1 cellular context compared by ENCODE assay signal in genomic region chr19:40493778-40494177, GRCh38.
A peak's percentile ranks its signal among the peaks of the same experiment; 100 is the strongest.
TF ChIP-seq lines count a peak whose summit lies in the region.

No MANE protein-coding gene starts in this region.

TF ChIP-seq in HepG2, 621 proteins besides CTCF, POLR2A, EP300 and RAD21:
- no peak for TF ChIP-seq ADNP (CRISPR knock-in tag; IDR thresholded peaks at IDR 0.05)
- TF ChIP-seq ZNF264 (CRISPR knock-in tag; IDR thresholded peaks at IDR 0.05) = no peak
- peak; percentile 57; the same call in 1 of the 2 replicates for TF ChIP-seq HNF4A (CRISPR knock-in tag; IDR thresholded peaks at IDR 0.05)
- TF ChIP-seq ZNF260 (CRISPR knock-in tag; IDR thresholded peaks at IDR 0.05; ENCODE audit: borderline replicate concordance, low read depth) = no peak
- no peak for TF ChIP-seq DNMT3B (CRISPR knock-in tag; conservative IDR thresholded peaks at IDR 0.05)
